In genomic region chr19:29943615-29944014, GRCh38 we compare ENCODE assay signal across 9 cellular contexts. TPM values are rescaled to one million over a fixed set of nuclear protein-coding genes. Genes with fewer than 3 reads are reported as not detected.
DNase-seq lines count a peak whose midpoint lies in the region; ATAC-seq and TF ChIP-seq lines count a peak whose summit lies in the region.
"Had no signal": no experiment of that assay in that cellular context is flagged by ENCODE, and none has a peak within 500 bp of the region (broad histone marks: within the 10 kb centered on the region; RNA-seq: fewer than 3 reads in every experiment).

No MANE protein-coding gene starts in this region.

- POLR2A ChIA-PET in activated CD8-positive, alpha-beta T cell treated with anti-CD3 and anti-CD28 coated beads for 36 hours (lab: Charles Lee): interaction anchor here (1.6 kb wide), 1 partner anchor 12 kb away, joined by 4 read pairs; no protein-coding TSS in a partner anchor

- no peaks in the 10 kb centered on the region for H3K27me3 ChIP-seq in suprapubic skin

- peak overlapping the region; percentile 96 for H3K4me3 Mint-ChIP-seq in activated naive CD4-positive, alpha-beta T cell treated with anti-CD3 and anti-CD28 coated beads, Interleukin-2, amount 50 U/mL, for 24 hours
- peak overlapping the region; percentile 96 for H3K4me3 Mint-ChIP-seq in activated CD8-positive, alpha-beta T cell treated with anti-CD3 and anti-CD28 coated beads for 36 hours
- H3K4me3 Mint-ChIP-seq in glutamatergic neuron (ENCODE audit: unreplicated experiment): peak overlapping the region; percentile 97

- DNase-seq in activated naive CD4-positive, alpha-beta T cell treated with Interleukin-2 at 50 U/mL for 16 hours: no peak
- no peak for DNase-seq in activated CD8-positive, alpha-beta T cell treated with anti-CD3 and anti-CD28 coated beads for 36 hours
- DNase-seq in glutamatergic neuron: no peak
- DNase-seq in suprapubic skin (ENCODE audit: low spot score in 2 of 2): no peak
- DNase-seq in DMS114 treated with DMSO at 0.1 percent for 48 hours (lab: John Stamatoyannopoulos, UW; ENCODE audit: unreplicated experiment): no peak
- no peak for DNase-seq in midbrain (lab: John Stamatoyannopoulos, UW)
- DNase-seq: DMS53 had no signal

- CTCF ChIA-PET in activated CD8-positive, alpha-beta T cell treated with anti-CD3 and anti-CD28 coated beads for 36 hours (lab: Charles Lee): no interaction called here

- TF ChIP-seq POLR2A in suprapubic skin (IDR thresholded peaks at IDR 0.05): no peak

- no peaks in the 10 kb centered on the region for H3K27me3 Mint-ChIP-seq in activated naive CD4-positive, alpha-beta T cell treated with anti-CD3 and anti-CD28 coated beads, Interleukin-2, amount 50 U/mL, for 24 hours
- H3K27me3 Mint-ChIP-seq in activated CD8-positive, alpha-beta T cell treated with anti-CD3 and anti-CD28 coated beads for 36 hours: no peaks in the 10 kb centered on the region
- H3K27me3 Mint-ChIP-seq in glutamatergic neuron (ENCODE audit: unreplicated experiment): peaks cover 8% of the 10 kb centered on the region

- H3K4me3 ChIP-seq in suprapubic skin: peak overlapping the region; percentile 92

- intact Hi-C loops in activated CD8-positive, alpha-beta T cell treated with anti-CD3 and anti-CD28 coated beads for 36 hours (cut with micrococcal nuclease): no loop called here

- TF ChIP-seq CTCF in activated CD8-positive, alpha-beta T cell treated with anti-CD3 and anti-CD28 coated beads for 36 hours (IDR thresholded peaks at IDR 0.05): no peak
- TF ChIP-seq CTCF in glutamatergic neuron (IDR thresholded peaks at IDR 0.05; ENCODE audit: partially characterized antibody, unreplicated experiment) (no peak), suprapubic skin (IDR thresholded peaks at IDR 0.05) (no peak)

- H3K36me3 ChIP-seq in suprapubic skin: no peaks in the 10 kb centered on the region

- H3K4me1 Mint-ChIP-seq in activated naive CD4-positive, alpha-beta T cell treated with anti-CD3 and anti-CD28 coated beads, Interleukin-2, amount 50 U/mL, for 24 hours: peaks cover 62% of the 10 kb centered on the region
- peaks cover 52% of the 10 kb centered on the region for H3K4me1 Mint-ChIP-seq in activated CD8-positive, alpha-beta T cell treated with anti-CD3 and anti-CD28 coated beads for 36 hours (ENCODE audit: low read depth)
- peaks cover 10% of the 10 kb centered on the region for H3K4me1 Mint-ChIP-seq in glutamatergic neuron (ENCODE audit: low read depth, unreplicated experiment)

- H3K27ac Mint-ChIP-seq in activated naive CD4-positive, alpha-beta T cell treated with anti-CD3 and anti-CD28 coated beads, Interleukin-2, amount 50 U/mL, for 24 hours: peak overlapping the region; percentile 91
- H3K27ac Mint-ChIP-seq in activated CD8-positive, alpha-beta T cell treated with anti-CD3 and anti-CD28 coated beads for 36 hours: peak overlapping the region; percentile 96
- H3K27ac Mint-ChIP-seq in glutamatergic neuron (ENCODE audit: unreplicated experiment): no peak overlapping the region

- H3K9me3 Mint-ChIP-seq in activated naive CD4-positive, alpha-beta T cell treated with anti-CD3 and anti-CD28 coated beads, Interleukin-2, amount 50 U/mL, for 24 hours: no peaks in the 10 kb centered on the region
- peaks cover 3% of the 10 kb centered on the region for H3K9me3 Mint-ChIP-seq in activated CD8-positive, alpha-beta T cell treated with anti-CD3 and anti-CD28 coated beads for 36 hours
- H3K9me3 Mint-ChIP-seq in glutamatergic neuron (ENCODE audit: unreplicated experiment): peaks cover 6% of the 10 kb centered on the region

- peaks cover 62% of the 10 kb centered on the region for H3K4me1 ChIP-seq in suprapubic skin

- H3K27ac ChIP-seq in suprapubic skin: no peak overlapping the region

- no peak for ATAC-seq in activated CD8-positive, alpha-beta T cell treated with anti-CD3 and anti-CD28 coated beads for 36 hours
- no peak for ATAC-seq in HG02870 (IDR thresholded peaks at IDR 0.05; ENCODE audit: unreplicated experiment)

- no peaks in the 10 kb centered on the region for H3K9me3 ChIP-seq in suprapubic skin

- no peak for TF ChIP-seq EP300 in suprapubic skin (IDR thresholded peaks at IDR 0.05)

- 55% methylated on average over 8 of the region's 8 CpGs for WGBS in suprapubic skin

- H3K36me3 Mint-ChIP-seq in activated naive CD4-positive, alpha-beta T cell treated with anti-CD3 and anti-CD28 coated beads, Interleukin-2, amount 50 U/mL, for 24 hours: peaks cover 6% of the 10 kb centered on the region
- peaks cover 36% of the 10 kb centered on the region for H3K36me3 Mint-ChIP-seq in activated CD8-positive, alpha-beta T cell treated with anti-CD3 and anti-CD28 coated beads for 36 hours (ENCODE audit: low read depth)
- peaks cover 5% of the 10 kb centered on the region for H3K36me3 Mint-ChIP-seq in glutamatergic neuron (ENCODE audit: unreplicated experiment)

RNA-seq across cellular contexts. Expression of gene URI1, which starts 1.6 kb away (rescaled TPM):
- total RNA-seq in activated CD8-positive, alpha-beta T cell treated with anti-CD3 and anti-CD28 coated beads for 36 hours: 10 to 100 TPM; 65.5 to 71.1 TPM
- total RNA-seq in glutamatergic neuron (ENCODE audit: unreplicated experiment): 43.7 TPM
- total RNA-seq in suprapubic skin: 10 to 100 TPM; 43.8 to 71.2 (median 58.8) TPM
